In the genomic region with DNA sequence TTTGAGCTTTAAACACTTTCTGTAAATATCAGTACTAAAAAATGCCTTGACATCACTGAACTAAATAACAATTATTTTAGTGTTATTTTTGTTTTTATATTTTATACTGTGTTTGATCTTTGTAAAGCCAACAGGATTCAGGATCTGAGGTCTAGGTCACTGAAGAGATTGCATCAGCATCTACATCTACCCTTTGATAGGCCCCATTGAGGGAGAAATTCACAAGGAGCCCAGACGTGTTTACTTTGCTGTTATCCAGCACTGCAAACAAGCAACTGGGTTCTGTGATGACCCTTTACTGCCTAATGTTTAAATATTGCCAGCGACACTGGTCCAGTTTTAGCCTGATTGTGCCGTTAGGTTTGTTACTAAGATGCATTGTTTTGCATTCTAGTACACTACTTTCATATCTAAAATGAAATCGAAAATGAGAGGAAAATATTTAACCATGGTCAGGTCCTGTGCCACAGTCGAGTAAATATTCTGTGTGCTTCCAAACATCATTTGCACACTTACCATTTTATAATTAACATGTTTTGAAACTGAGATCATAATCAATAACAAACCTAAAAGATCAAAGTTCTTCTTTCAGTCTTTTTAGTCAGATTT, we compare ENCODE assay signal across 12 cellular contexts. TPM values are rescaled to one million over a fixed set of nuclear protein-coding genes. Genes with fewer than 3 reads are reported as not detected.
DNase-seq lines count a peak whose midpoint lies in the region; ATAC-seq and TF ChIP-seq lines count a peak whose summit lies in the region.
"Had no signal": no experiment of that assay in that cellular context is flagged by ENCODE, and none has a peak within 500 bp of the region (broad histone marks: within the 10 kb centered on the region; RNA-seq: fewer than 3 reads in every experiment).

No MANE protein-coding gene starts in this region.

- peak overlapping the region in 1 of 3 donors; percentile 33 for H3K4me3 ChIP-seq in right lobe of liver
- H3K4me3 ChIP-seq: adrenal gland had no signal

- ATAC-seq in GM18909 (IDR thresholded peaks at IDR 0.05; ENCODE audit: poor library complexity, unreplicated experiment) (peak; percentile 55), HG02588 (IDR thresholded peaks at IDR 0.05; ENCODE audit: unreplicated experiment) (peak; percentile 45), right lobe of liver (peak; percentile 77 to 93 (median 86))

- H3K27ac ChIP-seq in right lobe of liver = peak overlapping the region in 1 of 3 donors; percentile 42
- H3K27ac ChIP-seq: adrenal gland had no signal

- no peaks in the 10 kb centered on the region for H3K27me3 ChIP-seq in right lobe of liver
- H3K27me3 ChIP-seq: adrenal gland had no signal

- 12% methylated on average over 5 of the region's 5 CpGs for WGBS in right lobe of liver (ENCODE audit: insufficient coverage, low coverage, low lambda C conversion rate, missing lambda C conversion rate)

- H3K9me3 ChIP-seq in right lobe of liver = no peaks in the 10 kb centered on the region
- H3K9me3 ChIP-seq: adrenal gland had no signal

- H3K36me3 ChIP-seq in right lobe of liver = no peaks in the 10 kb centered on the region
- H3K36me3 ChIP-seq: adrenal gland had no signal

- intact Hi-C loops in right lobe of liver (cut with DNase I) = no loop called here

- TF ChIP-seq CTCF in right lobe of liver (IDR thresholded peaks at IDR 0.05) = no peak

- H3K4me1 ChIP-seq in right lobe of liver = peaks cover 0 to 19% (median 0%) of the 10 kb centered on the region in 4 donors
- H3K4me1 ChIP-seq: adrenal gland had no signal

- DNase-seq in NCI-H1417 (lab: John Stamatoyannopoulos, UW) (peak; percentile 10 to 74 (median 30)), right lobe of liver (peak in 1 of 3 donors; percentile 46), NOMO-1 treated with DMSO at 0.1 percent for 48 hours (lab: John Stamatoyannopoulos, UW; ENCODE audit: unreplicated experiment) (no peak), NCI-H1694 (lab: John Stamatoyannopoulos, UW) (no peak)
- no peak for DNase-seq in stimulated activated CD8-positive, alpha-beta memory T cell treated with anti-CD3 and anti-CD28 coated beads, Interleukin-4, amount 100 ng/mL, for 48 hours
- DNase-seq in activated effector memory CD4-positive, alpha-beta T cell treated with anti-CD3 and anti-CD28 coated beads, Interleukin-2, amount 50 U/mL, for 16 hours = no peak
- DNase-seq: adrenal gland, left colon, RPMI8226, T1000 had no signal

- no peak for TF ChIP-seq POLR2A in right lobe of liver (IDR thresholded peaks at IDR 0.05)

RNA-seq across cellular contexts. Expression of a gene that starts 48.7 kb away (rescaled TPM):
- not detected for total RNA-seq in right lobe of liver
- total RNA-seq: adrenal gland, left colon had no signal

Comparison
In these comparisons a context has a peak if more than half of its experiments do, and no peak if none do; other contexts are left out.
1. DNase-seq: peak in NCI-H1417 (3 of 3); none in NOMO-1 treated with DMSO at 0.1 percent for 48 hours (single experiment), stimulated activated CD8-positive, alpha-beta memory T cell treated with anti-CD3 and anti-CD28 coated beads, Interleukin-4, amount 100 ng/mL, for 48 hours (single experiment), activated effector memory CD4-positive, alpha-beta T cell treated with anti-CD3 and anti-CD28 coated beads, Interleukin-2, amount 50 U/mL, for 16 hours (single experiment) and NCI-H1694 (single experiment).
2. Peak in every context shown above with its lines, with median percentiles within 50 percentile points of each other: ATAC-seq.